In the genomic region with DNA sequence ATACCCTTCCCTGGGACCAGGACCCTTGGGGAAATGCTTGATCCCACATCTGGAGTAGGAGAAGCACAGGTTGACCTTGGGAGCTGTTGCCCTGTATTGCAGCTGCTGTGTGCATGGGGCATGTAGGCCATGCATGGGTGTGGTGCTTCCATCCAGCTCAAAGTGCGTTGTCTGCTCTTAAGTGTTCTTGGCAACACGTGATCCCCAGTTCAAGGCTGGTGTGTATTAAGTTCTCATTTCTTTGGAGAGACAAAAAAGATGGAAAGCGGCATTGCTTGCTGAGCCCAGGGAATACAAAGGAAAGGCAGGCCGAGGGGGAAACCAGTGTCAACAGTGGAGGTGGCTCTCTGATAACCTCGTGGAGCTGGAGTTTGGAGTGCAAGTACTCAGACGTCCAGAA, we compare ENCODE assay signal across 25 cellular contexts.
"Had no signal": no experiment of that assay in that cellular context is flagged by ENCODE, and none has a peak within 500 bp of the region (broad histone marks: within the 10 kb centered on the region; RNA-seq: fewer than 3 reads in every experiment).

No MANE protein-coding gene starts in this region.

- H3K27me3 ChIP-seq: gastrocnemius medialis, right atrium auricular region, upper lobe of left lung, vagina had no signal

- ATAC-seq: gastrocnemius medialis; left ventricle myocardium superior; naive thymus-derived CD8-positive, alpha-beta T cell; T-cell had no signal

- H3K9me3 ChIP-seq: gastrocnemius medialis, right atrium auricular region, thoracic aorta, upper lobe of left lung, vagina had no signal

- H3K27ac Mint-ChIP-seq: activated naive CD4-positive, alpha-beta T cell treated with anti-CD3 and anti-CD28 coated beads, Interleukin-2, amount 10 ng/mL, durations not matched to agents 7 days and 5 days; T-cell; T-helper 2 cell treated with Interferon-gamma antibody and Interleukin-4, amounts not matched to agents 5 μg/mL and 100 μg/mL, for 36 hours had no signal

- H3K27me3 Mint-ChIP-seq: naive thymus-derived CD8-positive, alpha-beta T cell; T-cell had no signal

- H3K4me3 ChIP-seq: gastrocnemius medialis, right atrium auricular region, thoracic aorta, upper lobe of left lung, vagina had no signal

- DNase-seq: activated CD4-positive, alpha-beta T cell treated with anti-CD3 and anti-CD28 coated beads for 48 hours; activated CD4-positive, alpha-beta T cell treated with anti-CD3 and anti-CD28 coated beads, Interleukin-2, amount 50 U/mL, for 48 hours; activated CD8-positive, alpha-beta memory T cell treated with anti-CD3 and anti-CD28 coated beads for 24 hours; activated gamma-delta T cell; activated naive CD4-positive, alpha-beta T cell treated with anti-CD3 and anti-CD28 coated beads, Interleukin-2, amount 10 ng/mL, durations not matched to agents 7 days and 5 days; amygdala; central memory CD4-positive, alpha-beta T cell; dermis blood vessel endothelial cell; effector CD4-positive, alpha-beta T cell; gastrocnemius medialis; glutamatergic neuron; left ventricle myocardium superior; midbrain; naive thymus-derived CD8-positive, alpha-beta T cell; occipital lobe; stimulated activated CD4-positive, alpha-beta T cell treated with anti-CD3 and anti-CD28 coated beads, Interleukin-2, amount 100 ng/mL, for 48 hours; stimulated activated naive CD4-positive, alpha-beta T cell treated with Interleukin-2 at 50 U/mL for 16 hours; T-cell; upper lobe of left lung had no signal

- H3K9me3 Mint-ChIP-seq: activated naive CD4-positive, alpha-beta T cell treated with anti-CD3 and anti-CD28 coated beads, Interleukin-2, amount 10 ng/mL, durations not matched to agents 7 days and 5 days; neural crest cell; T-helper 2 cell treated with Interferon-gamma antibody and Interleukin-4, amounts not matched to agents 5 μg/mL and 100 μg/mL, for 36 hours had no signal

- H3K36me3 ChIP-seq: gastrocnemius medialis, right atrium auricular region, thoracic aorta, upper lobe of left lung, vagina had no signal

- H3K4me3 Mint-ChIP-seq: activated naive CD4-positive, alpha-beta T cell treated with anti-CD3 and anti-CD28 coated beads, Interleukin-2, amount 10 ng/mL, durations not matched to agents 7 days and 5 days; naive thymus-derived CD8-positive, alpha-beta T cell; neural crest cell; T-cell; T-helper 2 cell treated with Interferon-gamma antibody and Interleukin-4, amounts not matched to agents 5 μg/mL and 100 μg/mL, for 36 hours had no signal

- H3K4me1 ChIP-seq: gastrocnemius medialis, parathyroid adenoma, right atrium auricular region, upper lobe of left lung, vagina had no signal

- H3K36me3 Mint-ChIP-seq: activated naive CD4-positive, alpha-beta T cell treated with anti-CD3 and anti-CD28 coated beads, Interleukin-2, amount 10 ng/mL, durations not matched to agents 7 days and 5 days had no signal

- H3K27ac ChIP-seq: gastrocnemius medialis, parathyroid adenoma, right atrium auricular region, thoracic aorta, upper lobe of left lung, vagina had no signal
